ENCODE assay signal across 26 cellular contexts in genomic region chr1:16094453-16095158, GRCh38. TPM values are rescaled to one million over a fixed set of nuclear protein-coding genes. Genes with fewer than 3 reads are reported as not detected.
"Had no signal": no experiment of that assay in that cellular context is flagged by ENCODE, and none has a peak within 500 bp of the region (broad histone marks: within the 10 kb centered on the region; RNA-seq: fewer than 3 reads in every experiment).

No MANE protein-coding gene starts in this region.

- H3K4me3 Mint-ChIP-seq: activated CD4-positive, alpha-beta memory T cell treated with anti-CD3 and anti-CD28 coated beads for 36 hours; activated CD8-positive, alpha-beta memory T cell treated with anti-CD3 and anti-CD28 coated beads, Interleukin-2, amount 10 ng/mL, durations not matched to agents 7 days and 5 days; activated naive CD4-positive, alpha-beta T cell treated with anti-CD3 and anti-CD28 coated beads, Interleukin-2, amount 50 U/mL, for 24 hours; naive thymus-derived CD4-positive, alpha-beta T cell; stimulated activated naive B cell treated with anti-CD40 and anti-IgM and Interleukin-4, amounts not matched to agents 10 μg/mL and 1 μg/mL and 100 μg/mL, for 72 hours; T-helper 17 cell had no signal

- H3K4me1 Mint-ChIP-seq: activated CD8-positive, alpha-beta memory T cell treated with anti-CD3 and anti-CD28 coated beads, Interleukin-2, amount 10 ng/mL, durations not matched to agents 7 days and 5 days; activated naive CD4-positive, alpha-beta T cell treated with anti-CD3 and anti-CD28 coated beads, Interleukin-2, amount 50 U/mL, for 24 hours had no signal

- H3K9me3 ChIP-seq: adrenal gland, ascending aorta, left lung, ovary, upper lobe of right lung had no signal

- H3K36me3 ChIP-seq: adrenal gland, ascending aorta, left lung, ovary, upper lobe of right lung had no signal

- H3K9me3 Mint-ChIP-seq: activated CD4-positive, alpha-beta memory T cell treated with anti-CD3 and anti-CD28 coated beads for 36 hours; activated naive CD4-positive, alpha-beta T cell treated with anti-CD3 and anti-CD28 coated beads, Interleukin-2, amount 50 U/mL, for 24 hours; naive thymus-derived CD4-positive, alpha-beta T cell; stimulated activated naive B cell treated with anti-CD40 and anti-IgM and Interleukin-4, amounts not matched to agents 10 μg/mL and 1 μg/mL and 100 μg/mL, for 72 hours had no signal

- H3K27me3 Mint-ChIP-seq: activated naive CD4-positive, alpha-beta T cell treated with anti-CD3 and anti-CD28 coated beads, Interleukin-2, amount 50 U/mL, for 24 hours had no signal

- ATAC-seq: activated CD8-positive, alpha-beta memory T cell treated with anti-CD3 and anti-CD28 coated beads, Interleukin-2, amount 10 ng/mL, durations not matched to agents 7 days and 5 days; esophagus mucosa; left lung; naive thymus-derived CD4-positive, alpha-beta T cell; stimulated activated naive B cell treated with anti-CD40 and anti-IgM and Interleukin-4, amounts not matched to agents 10 μg/mL and 1 μg/mL and 100 μg/mL, for 72 hours; T-helper 17 cell; upper lobe of right lung had no signal

- H3K4me1 ChIP-seq: adrenal gland, ascending aorta, left lung, upper lobe of right lung had no signal

- H3K27me3 ChIP-seq: adrenal gland, ascending aorta, ovary, upper lobe of right lung had no signal

- H3K27ac Mint-ChIP-seq: activated CD4-positive, alpha-beta memory T cell treated with anti-CD3 and anti-CD28 coated beads for 36 hours; activated CD8-positive, alpha-beta memory T cell treated with anti-CD3 and anti-CD28 coated beads, Interleukin-2, amount 10 ng/mL, durations not matched to agents 7 days and 5 days; activated naive CD4-positive, alpha-beta T cell treated with anti-CD3 and anti-CD28 coated beads, Interleukin-2, amount 50 U/mL, for 24 hours; stimulated activated naive B cell treated with anti-CD40 and anti-IgM and Interleukin-4, amounts not matched to agents 10 μg/mL and 1 μg/mL and 100 μg/mL, for 72 hours; T-helper 17 cell had no signal

- DNase-seq: activated CD4-positive, alpha-beta memory T cell treated with anti-CD3 and anti-CD28 coated beads for 36 hours; activated CD4-positive, alpha-beta T cell treated with anti-CD3 and anti-CD28 coated beads for 4 hours; activated CD4-positive, CD25-positive, alpha-beta regulatory T cell; activated CD8-positive, alpha-beta memory T cell treated with anti-CD3 and anti-CD28 coated beads, Interleukin-2, amount 10 ng/mL, durations not matched to agents 7 days and 5 days; activated gamma-delta T cell treated with Interleukin-2 at 50 U/mL for 16 hours; activated T-cell treated with anti-CD3 and anti-CD28 coated beads for 4 hours; adrenal gland; central memory CD4-positive, alpha-beta T cell; effector memory CD4-positive, alpha-beta T cell; foreskin melanocyte; naive thymus-derived CD4-positive, alpha-beta T cell; right cardiac atrium; stimulated activated CD4-positive, alpha-beta T cell treated with anti-CD3 and anti-CD28 coated beads, Interleukin-12 subunit alpha, Interleukin-12 subunit beta, amount 100 ng/mL, for 4 hours; stimulated activated CD4-positive, alpha-beta T cell treated with anti-CD3 and anti-CD28 coated beads, Interleukin-1b, Interleukin-23, amount 100 ng/mL, for 48 hours; stimulated activated naive B cell treated with anti-CD40 and anti-IgM and Interleukin-4, amounts not matched to agents 10 μg/mL and 1 μg/mL and 100 μg/mL, for 72 hours; T-helper 17 cell; upper lobe of right lung had no signal

- H3K27ac ChIP-seq: adrenal gland, ascending aorta, left lung, ovary, upper lobe of right lung had no signal

- H3K4me3 ChIP-seq: adrenal gland, ascending aorta, left lung, lung, ovary, upper lobe of right lung had no signal

- H3K36me3 Mint-ChIP-seq: activated CD4-positive, alpha-beta memory T cell treated with anti-CD3 and anti-CD28 coated beads for 36 hours; activated CD8-positive, alpha-beta memory T cell treated with anti-CD3 and anti-CD28 coated beads, Interleukin-2, amount 10 ng/mL, durations not matched to agents 7 days and 5 days; activated naive CD4-positive, alpha-beta T cell treated with anti-CD3 and anti-CD28 coated beads, Interleukin-2, amount 50 U/mL, for 24 hours; naive thymus-derived CD4-positive, alpha-beta T cell; stimulated activated naive B cell treated with anti-CD40 and anti-IgM and Interleukin-4, amounts not matched to agents 10 μg/mL and 1 μg/mL and 100 μg/mL, for 72 hours had no signal

RNA-seq across cellular contexts. Expression of gene FAM131C, which starts 21.2 kb away (rescaled TPM):
- total RNA-seq: dermis microvascular lymphatic vessel endothelial cell, endothelial cell of umbilical vein, left lung, lung, skeletal muscle tissue, T-helper 17 cell, upper lobe of right lung had no signal
- polyA plus RNA-seq: lung; naive thymus-derived CD4-positive, alpha-beta T cell had no signal

RNA-seq across cellular contexts. Expression of gene CLCNKB, which starts 51.0 kb away (rescaled TPM):
- total RNA-seq: activated CD4-positive, alpha-beta memory T cell treated with anti-CD3 and anti-CD28 coated beads for 36 hours; activated CD8-positive, alpha-beta memory T cell treated with anti-CD3 and anti-CD28 coated beads, Interleukin-2, amount 10 ng/mL, durations not matched to agents 7 days and 5 days; ascending aorta; endothelial cell of umbilical vein; esophagus mucosa; naive thymus-derived CD4-positive, alpha-beta T cell; skeletal muscle tissue; T-helper 17 cell had no signal
- polyA plus RNA-seq: naive thymus-derived CD4-positive, alpha-beta T cell had no signal
